Comparison of ENCODE assay signal across 13 cellular contexts in genomic region chr12:54040148-54040494, GRCh38. TPM values are rescaled to one million over a fixed set of nuclear protein-coding genes. Genes with fewer than 3 reads are reported as not detected.
DNase-seq lines count a peak whose midpoint lies in the region; ATAC-seq, FAIRE-seq and TF ChIP-seq lines count a peak whose summit lies in the region.
"Had no signal": no experiment of that assay in that cellular context is flagged by ENCODE, and none has a peak within 500 bp of the region (broad histone marks: within the 10 kb centered on the region; RNA-seq: fewer than 3 reads in every experiment).

No MANE protein-coding gene starts in this region.

- H3K27ac Mint-ChIP-seq in activated naive CD8-positive, alpha-beta T cell treated with anti-CD3 and anti-CD28 coated beads, Interleukin-2, amount 50 U/mL, for 24 hours, result no peak overlapping the region
- H3K27ac Mint-ChIP-seq: activated T-helper 1 cell treated with anti-CD3 and anti-CD28 coated beads, Interleukin-12 subunit alpha, Interleukin-12 subunit beta, Interleukin-2, Interleukin-4 antibody, amounts not matched to agents 30 ng/mL and 10 ng/mL and 1 ng/mL, durations not matched to agents 14 hours and 24 hours and 36 hours had no signal

- H3K79me2 ChIP-seq in SK-N-SH (ENCODE audit: insufficient read depth) (no peaks in the 10 kb centered on the region), PC-3 (ENCODE audit: low read length) (no peaks in the 10 kb centered on the region)

- H3K27ac ChIP-seq in SK-N-SH (ENCODE audit: low read depth in 2 of 2, low read length in 1 of 2) (no peak overlapping the region), PC-3 (ENCODE audit: low read length) (no peak overlapping the region), kidney (ENCODE audit: low read depth in 2 of 2, low read length in 2 of 2) (peak overlapping the region in 1 of 2 donors; percentile 61), aorta (ENCODE audit: low read depth in 1 of 2, low read length in 2 of 2) (no peak overlapping the region)

- no peak overlapping the region for H3K4me3 ChIP-seq in SK-N-SH (ENCODE audit: low read depth in 2 of 2, low read length in 1 of 2)
- H3K4me3 ChIP-seq in PC-3 (ENCODE audit: low read length), result no peak overlapping the region
- peak overlapping the region; percentile 20 to 22 for H3K4me3 ChIP-seq in kidney (ENCODE audit: low read length in 2 of 2)
- no peak overlapping the region for H3K4me3 ChIP-seq in aorta (ENCODE audit: low read length in 2 of 2)

- CTCF ChIA-PET in SK-N-SH (lab: Yijun Ruan, JAX) (interaction anchor here (1.2 to 23.2 kb wide), 5 partner anchors 7 to 175 kb away, joined by 3 to 548 read pairs (median 9); partner anchors contain the start of genes HOXC5 and SMUG1), PC-3 (lab: Charles Lee) (no interaction called here)

- peaks cover 0 to 37% of the 10 kb centered on the region in 2 experiments; a peak in 1 of 4 replicates for H3K4me1 ChIP-seq in SK-N-SH (ENCODE audit: control insufficient read depth in 1 of 2, insufficient read depth in 2 of 2, low read depth in 1 of 2, low read length in 1 of 2)
- peaks cover 11% of the 10 kb centered on the region for H3K4me1 ChIP-seq in PC-3 (ENCODE audit: insufficient read depth, low read length)
- peaks cover 35 to 43% of the 10 kb centered on the region in 2 donors for H3K4me1 ChIP-seq in kidney (ENCODE audit: control insufficient read depth in 1 of 2, insufficient read depth in 1 of 2, low read depth in 1 of 2, low read length in 2 of 2)
- no peaks in the 10 kb centered on the region for H3K4me1 ChIP-seq in aorta (ENCODE audit: control insufficient read depth in 1 of 2, insufficient read depth in 2 of 2, low read length in 2 of 2)

- H3F3A ChIP-seq in SK-N-SH (replicated peaks; ENCODE audit: insufficient read depth) (peaks cover 4% of the 10 kb centered on the region), PC-3 (ENCODE audit: low read length, unreplicated experiment) (no peaks in the 10 kb centered on the region)

- no peak for FAIRE-seq in kidney (lab: Jason Lieb, UNC)

- H3K9me3 Mint-ChIP-seq in activated naive CD8-positive, alpha-beta T cell treated with anti-CD3 and anti-CD28 coated beads, Interleukin-2, amount 50 U/mL, for 24 hours, result no peaks in the 10 kb centered on the region
- H3K9me3 Mint-ChIP-seq: activated T-helper 1 cell treated with anti-CD3 and anti-CD28 coated beads, Interleukin-12 subunit alpha, Interleukin-12 subunit beta, Interleukin-2, Interleukin-4 antibody, amounts not matched to agents 30 ng/mL and 10 ng/mL and 1 ng/mL, durations not matched to agents 14 hours and 24 hours and 36 hours had no signal

- DNase-seq in SK-N-SH (peak; percentile 70), PC-3 (peak; percentile 11), kidney (peak; percentile 29), aorta (no peak), LoVo (ENCODE audit: low spot score) (no peak), occipital lobe (lab: John Stamatoyannopoulos, UW) (no peak)
- DNase-seq in activated naive CD8-positive, alpha-beta T cell treated with anti-CD3 and anti-CD28 coated beads, Interleukin-2, amount 50 U/mL, for 24 hours, result no peak
- DNase-seq: activated CD4-positive, alpha-beta T cell treated with anti-CD3 and anti-CD28 coated beads for 48 hours; anterior cingulate cortex; NK-92 treated with Interleukin-12 subunit alpha and Interleukin-12 subunit beta, amount 100 ng/mL, for 24 hours; SW 1271 had no signal

- TF ChIP-seq RAD21 in SK-N-SH (IDR thresholded peaks at IDR 0.05; ENCODE audit: low read length), result no peak

- no peak for TF ChIP-seq CTCF in SK-N-SH (IDR thresholded peaks at IDR 0.05)
- no peak for TF ChIP-seq CTCF in PC-3 (conservative IDR thresholded peaks at IDR 0.05; ENCODE audit: low read depth, low read length)
- no peak for TF ChIP-seq CTCF in kidney (IDR thresholded peaks at IDR 0.05; ENCODE audit: borderline replicate concordance, extremely low read depth, insufficient read depth)

- H3K4me1 Mint-ChIP-seq in activated naive CD8-positive, alpha-beta T cell treated with anti-CD3 and anti-CD28 coated beads, Interleukin-2, amount 50 U/mL, for 24 hours, result peaks cover 3% of the 10 kb centered on the region

- H4K20me1 ChIP-seq in SK-N-SH (ENCODE audit: insufficient read depth) (no peaks in the 10 kb centered on the region), PC-3 (ENCODE audit: low read length) (no peaks in the 10 kb centered on the region)

- H3K9me3 ChIP-seq in SK-N-SH (no peaks in the 10 kb centered on the region), PC-3 (ENCODE audit: low read length) (no peaks in the 10 kb centered on the region), kidney (ENCODE audit: control insufficient read depth in 1 of 2, low read length in 2 of 2) (no peaks in the 10 kb centered on the region), aorta (ENCODE audit: control insufficient read depth, low read length) (no peaks in the 10 kb centered on the region)

- peaks cover 88% of the 10 kb centered on the region for H3K27me3 Mint-ChIP-seq in activated naive CD8-positive, alpha-beta T cell treated with anti-CD3 and anti-CD28 coated beads, Interleukin-2, amount 50 U/mL, for 24 hours

- BruUV-seq in PC-3 (replicated peaks; lab: Mats Ljungman, UMichigan), result no TSS peak

- 86% methylated on average over 4 of the region's 4 CpGs for WGBS in SK-N-SH (ENCODE audit: low lambda C conversion rate)
- 43 to 44% methylated on average over 4 of the region's 4 CpGs for WGBS in aorta, 2 donors

- no peak overlapping the region for H3K4me3 Mint-ChIP-seq in activated naive CD8-positive, alpha-beta T cell treated with anti-CD3 and anti-CD28 coated beads, Interleukin-2, amount 50 U/mL, for 24 hours
- H3K4me3 Mint-ChIP-seq: activated T-helper 1 cell treated with anti-CD3 and anti-CD28 coated beads, Interleukin-12 subunit alpha, Interleukin-12 subunit beta, Interleukin-2, Interleukin-4 antibody, amounts not matched to agents 30 ng/mL and 10 ng/mL and 1 ng/mL, durations not matched to agents 14 hours and 24 hours and 36 hours had no signal

- H3K4me2 ChIP-seq in SK-N-SH, result no peak overlapping the region
- no peak overlapping the region for H3K4me2 ChIP-seq in PC-3 (ENCODE audit: low read length)

- no peak overlapping the region for H3K9ac ChIP-seq in SK-N-SH
- H3K9ac ChIP-seq in PC-3 (ENCODE audit: low read length), result no peak overlapping the region
- H3K9ac ChIP-seq in kidney (ENCODE audit: low read length in 2 of 2), result no peak overlapping the region

- no peaks in the 10 kb centered on the region for H3K36me3 ChIP-seq in SK-N-SH (replicated peaks in 1 of 2; ENCODE audit: control insufficient read depth in 1 of 2, insufficient read depth in 2 of 2, low read length in 1 of 2)
- H3K36me3 ChIP-seq in PC-3 (ENCODE audit: low read depth, low read length), result no peaks in the 10 kb centered on the region
- no peaks in the 10 kb centered on the region for H3K36me3 ChIP-seq in kidney (ENCODE audit: control insufficient read depth in 1 of 2, insufficient read depth in 2 of 2, low read length in 2 of 2)
- no peaks in the 10 kb centered on the region for H3K36me3 ChIP-seq in aorta (ENCODE audit: control insufficient read depth in 1 of 2, insufficient read depth in 2 of 2, low read length in 1 of 2)

- POLR2A ChIA-PET in SK-N-SH (lab: Yijun Ruan, JAX), result interaction anchor here (1.3 kb wide), 1 partner anchor 13 kb away, joined by 4 read pairs; the partner anchor contains the start of gene HOXC4
- POLR2A ChIA-PET in PC-3 (lab: Charles Lee; ENCODE audit: unreplicated experiment), result no interaction called here

- ATAC-seq in SK-N-SH treated with all-trans-retinoic acid at 6 μM for 48 hours (no peak), PC-3 (no peak), aorta (ENCODE audit: low FRiP score) (peak; percentile 66)
- ATAC-seq in activated naive CD8-positive, alpha-beta T cell treated with anti-CD3 and anti-CD28 coated beads, Interleukin-2, amount 50 U/mL, for 24 hours, result no peak

- no peaks in the 10 kb centered on the region for H3K9me2 ChIP-seq in SK-N-SH
- no peaks in the 10 kb centered on the region for H3K9me2 ChIP-seq in PC-3 (replicated peaks; ENCODE audit: low read length)

- H3K36me3 Mint-ChIP-seq in activated naive CD8-positive, alpha-beta T cell treated with anti-CD3 and anti-CD28 coated beads, Interleukin-2, amount 50 U/mL, for 24 hours (ENCODE audit: low read depth), result no peaks in the 10 kb centered on the region

- no peak for TF ChIP-seq EP300 in SK-N-SH (IDR thresholded peaks at IDR 0.05; ENCODE audit: borderline replicate concordance in 1 of 2, low read depth in 1 of 2, low read length in 1 of 2)

- H2AFZ ChIP-seq in SK-N-SH (ENCODE audit: low read depth) (no peak overlapping the region), PC-3 (ENCODE audit: low read length) (no peak overlapping the region)

- H3K27me3 ChIP-seq in SK-N-SH (ENCODE audit: insufficient read depth), result no peaks in the 10 kb centered on the region
- H3K27me3 ChIP-seq in PC-3 (ENCODE audit: low read length), result no peaks in the 10 kb centered on the region
- no peaks in the 10 kb centered on the region for H3K27me3 ChIP-seq in aorta (ENCODE audit: control insufficient read depth in 1 of 2, insufficient read depth in 2 of 2, low read length in 1 of 2)

- intact Hi-C loops in PC-3 (cut with micrococcal nuclease), result no loop called here
- intact Hi-C loops in kidney (cut with DNase I), result no loop called here
- intact Hi-C loops in aorta (cut with DNase I), result no loop called here

RNA-seq across cellular contexts. Expression of gene HOXC5, which starts 7.3 kb away (rescaled TPM):
- 1.5 and 2.1 TPM in 2 replicates for polyA plus RNA-seq in SK-N-SH (2012; rRNA removed)
- 1.2 and 1.8 TPM in 2 replicates for polyA plus RNA-seq in SK-N-SH (2012; cell fraction: cytosol; rRNA removed)
- polyA plus RNA-seq in SK-N-SH (2012; cell fraction: nucleus; rRNA removed), result 1.7 and 2.3 TPM in 2 replicates
- 0.26 and 0.29 TPM in 2 replicates for total RNA-seq in PC-3 (2014; rRNA removed)
- total RNA-seq in kidney, result 4.8 TPM
- polyA plus RNA-seq in kidney (ENCODE audit: insufficient read depth, low read depth, low replicate concordance), result 0.24 TPM
- 1 to 10 TPM; 3.8 to 3.9 TPM for total RNA-seq in aorta
- not detected for polyA plus RNA-seq in aorta
- total RNA-seq in occipital lobe, result not detected
- total RNA-seq: activated T-helper 1 cell treated with anti-CD3 and anti-CD28 coated beads, Interleukin-12 subunit alpha, Interleukin-12 subunit beta, Interleukin-2, Interleukin-4 antibody, amounts not matched to agents 30 ng/mL and 10 ng/mL and 1 ng/mL, durations not matched to agents 14 hours and 24 hours and 36 hours had no signal

RNA-seq across cellular contexts. Expression of gene HOXC6, which starts 11.9 kb away (rescaled TPM):
- 6.1 and 9.1 TPM in 2 replicates for polyA plus RNA-seq in SK-N-SH (2012; rRNA removed)
- 6.4 and 7.6 TPM in 2 replicates for polyA plus RNA-seq in SK-N-SH (2012; cell fraction: cytosol; rRNA removed)
- polyA plus RNA-seq in SK-N-SH (2012; cell fraction: nucleus; rRNA removed), result 14.9 and 15.9 TPM in 2 replicates
- 2.8 and 5.3 TPM in 2 replicates for total RNA-seq in PC-3 (2014; rRNA removed)
- 22.0 TPM for total RNA-seq in kidney
- polyA plus RNA-seq in kidney (ENCODE audit: insufficient read depth, low read depth, low replicate concordance), result 11.4 TPM
- 10 to 100 TPM; 14.7 to 17.1 TPM for total RNA-seq in aorta
- polyA plus RNA-seq in aorta, result 1 to 10 TPM; 1.5 to 3.3 TPM
- total RNA-seq in occipital lobe, result not detected
- total RNA-seq: activated T-helper 1 cell treated with anti-CD3 and anti-CD28 coated beads, Interleukin-12 subunit alpha, Interleukin-12 subunit beta, Interleukin-2, Interleukin-4 antibody, amounts not matched to agents 30 ng/mL and 10 ng/mL and 1 ng/mL, durations not matched to agents 14 hours and 24 hours and 36 hours had no signal

RNA-seq across cellular contexts. Expression of gene HOXC4, which starts 13.5 kb away (rescaled TPM):
- polyA plus RNA-seq in SK-N-SH (2012; rRNA removed) (1.6 and 3.7 TPM in 2 replicates), kidney (ENCODE audit: insufficient read depth, low read depth, low replicate concordance) (13.9 TPM), aorta (1 to 10 TPM; 1.4 to 1.8 TPM)
- 4.7 and 5.9 TPM in 2 replicates for polyA plus RNA-seq in SK-N-SH (2012; cell fraction: cytosol; rRNA removed)
- 6.5 and 7.3 TPM in 2 replicates for polyA plus RNA-seq in SK-N-SH (2012; cell fraction: nucleus; rRNA removed)
- total RNA-seq in PC-3 (2014; rRNA removed) (1.8 and 2.6 TPM in 2 replicates), kidney (24.5 TPM), aorta (10 to 100 TPM; 10.1 to 18.4 TPM), occipital lobe (not detected)
- total RNA-seq: activated T-helper 1 cell treated with anti-CD3 and anti-CD28 coated beads, Interleukin-12 subunit alpha, Interleukin-12 subunit beta, Interleukin-2, Interleukin-4 antibody, amounts not matched to agents 30 ng/mL and 10 ng/mL and 1 ng/mL, durations not matched to agents 14 hours and 24 hours and 36 hours had no signal

RNA-seq across cellular contexts. Expression of gene HOXC8, which starts 31.3 kb away (rescaled TPM):
- polyA plus RNA-seq in SK-N-SH (2012; rRNA removed), result 1.7 and 1.8 TPM in 2 replicates
- 1.8 and 2.0 TPM in 2 replicates for polyA plus RNA-seq in SK-N-SH (2012; cell fraction: cytosol; rRNA removed)
- polyA plus RNA-seq in SK-N-SH (2012; cell fraction: nucleus; rRNA removed), result 0.53 and 0.75 TPM in 2 replicates
- total RNA-seq in PC-3 (2014; rRNA removed), result 1.1 and 2.4 TPM in 2 replicates
- total RNA-seq in kidney, result 9.0 TPM
- polyA plus RNA-seq in kidney (ENCODE audit: insufficient read depth, low read depth, low replicate concordance), result 2.1 TPM
- 1 to 10 TPM; 4.2 to 6.4 TPM for total RNA-seq in aorta
- under 1 TPM in 1 of 2 donors, not detected in 1; 0.75 TPM for polyA plus RNA-seq in aorta
- not detected for total RNA-seq in occipital lobe
- total RNA-seq: activated T-helper 1 cell treated with anti-CD3 and anti-CD28 coated beads, Interleukin-12 subunit alpha, Interleukin-12 subunit beta, Interleukin-2, Interleukin-4 antibody, amounts not matched to agents 30 ng/mL and 10 ng/mL and 1 ng/mL, durations not matched to agents 14 hours and 24 hours and 36 hours had no signal

RNA-seq across cellular contexts. Expression of gene HOXC9, which starts 40.2 kb away (rescaled TPM):
- polyA plus RNA-seq in SK-N-SH (2012; rRNA removed) (1.2 and 1.9 TPM in 2 replicates), kidney (ENCODE audit: insufficient read depth, low read depth, low replicate concordance) (11.7 TPM), aorta (under 1 TPM in 1 of 2 donors, not detected in 1; 0.38 TPM)
- polyA plus RNA-seq in SK-N-SH (2012; cell fraction: cytosol; rRNA removed), result 1.8 and 2.4 TPM in 2 replicates
- polyA plus RNA-seq in SK-N-SH (2012; cell fraction: nucleus; rRNA removed), result 1.0 and 1.1 TPM in 2 replicates
- total RNA-seq in PC-3 (2014; rRNA removed) (1.5 and 1.8 TPM in 2 replicates), kidney (16.5 TPM), aorta (1 to 10 TPM; 2.6 to 9.0 TPM), occipital lobe (not detected)
- total RNA-seq: activated T-helper 1 cell treated with anti-CD3 and anti-CD28 coated beads, Interleukin-12 subunit alpha, Interleukin-12 subunit beta, Interleukin-2, Interleukin-4 antibody, amounts not matched to agents 30 ng/mL and 10 ng/mL and 1 ng/mL, durations not matched to agents 14 hours and 24 hours and 36 hours had no signal

Comparison
In these comparisons a context has a peak if more than half of its experiments do, and no peak if none do; other contexts are left out.
1. DNase-seq: peak in SK-N-SH (single experiment), PC-3 (single experiment) and kidney (single experiment); none in aorta (0 of 2), LoVo (single experiment), activated naive CD8-positive, alpha-beta T cell treated with anti-CD3 and anti-CD28 coated beads, Interleukin-2, amount 50 U/mL, for 24 hours (single experiment) and occipital lobe (single experiment).
2. H3K4me3 ChIP-seq: peak in kidney (2 of 2); none in SK-N-SH (0 of 2), PC-3 (single experiment) and aorta (0 of 2).